In genomic region chr14:51604078-51604477, GRCh38 we compare ENCODE assay signal across 17 cellular contexts. TPM values are rescaled to one million over a fixed set of nuclear protein-coding genes. Genes with fewer than 3 reads are reported as not detected.
A peak's percentile ranks its signal among the peaks of the same experiment; 100 is the strongest.
DNase-seq lines count a peak whose midpoint lies in the region; ATAC-seq and TF ChIP-seq lines count a peak whose summit lies in the region.
"Had no signal": no experiment of that assay in that cellular context is flagged by ENCODE, and none has a peak within 500 bp of the region (broad histone marks: within the 10 kb centered on the region; RNA-seq: fewer than 3 reads in every experiment).

No MANE protein-coding gene starts in this region.

- H3K27me3 Mint-ChIP-seq in osteocyte (ENCODE audit: unreplicated experiment): no peaks in the 10 kb centered on the region

- H3K4me3 Mint-ChIP-seq in osteocyte (ENCODE audit: unreplicated experiment): no peak overlapping the region
- H3K4me3 Mint-ChIP-seq: CD4-positive, alpha-beta memory T cell; naive thymus-derived CD4-positive, alpha-beta T cell; stimulated activated memory B cell treated with anti-CD40 and anti-IgM and Interleukin-4, amounts not matched to agents 10 μg/mL and 1 μg/mL and 100 μg/mL, for 72 hours had no signal

- H3K27ac Mint-ChIP-seq in osteocyte (ENCODE audit: unreplicated experiment): peak overlapping the region; percentile 75
- H3K27ac Mint-ChIP-seq: CD4-positive, alpha-beta memory T cell; naive thymus-derived CD4-positive, alpha-beta T cell; stimulated activated memory B cell treated with anti-CD40 and anti-IgM and Interleukin-4, amounts not matched to agents 10 μg/mL and 1 μg/mL and 100 μg/mL, for 72 hours had no signal

- no peak for ATAC-seq in GM18907 (IDR thresholded peaks at IDR 0.05; ENCODE audit: unreplicated experiment)
- ATAC-seq: naive thymus-derived CD4-positive, alpha-beta T cell; stimulated activated memory B cell treated with anti-CD40 and anti-IgM and Interleukin-4, amounts not matched to agents 10 μg/mL and 1 μg/mL and 100 μg/mL, for 72 hours had no signal

- H3K4me1 Mint-ChIP-seq in osteocyte (ENCODE audit: unreplicated experiment): peaks cover 49% of the 10 kb centered on the region
- H3K4me1 Mint-ChIP-seq: CD4-positive, alpha-beta memory T cell; naive thymus-derived CD4-positive, alpha-beta T cell; stimulated activated memory B cell treated with anti-CD40 and anti-IgM and Interleukin-4, amounts not matched to agents 10 μg/mL and 1 μg/mL and 100 μg/mL, for 72 hours had no signal

- no peaks in the 10 kb centered on the region for H3K9me3 Mint-ChIP-seq in osteocyte (ENCODE audit: unreplicated experiment)
- H3K9me3 Mint-ChIP-seq: naive thymus-derived CD4-positive, alpha-beta T cell; stimulated activated memory B cell treated with anti-CD40 and anti-IgM and Interleukin-4, amounts not matched to agents 10 μg/mL and 1 μg/mL and 100 μg/mL, for 72 hours had no signal

- DNase-seq in Daoy (ENCODE audit: low read depth) (peak; percentile 32), NCI-H226 (peak; percentile 97), fibroblast of gingiva (ENCODE audit: low read depth) (peak; percentile 83), osteocyte (ENCODE audit: extremely low spot score, unreplicated experiment) (no peak), NCI-H345 treated with DMSO at 0.1 percent for 48 hours (lab: John Stamatoyannopoulos, UW; ENCODE audit: unreplicated experiment) (no peak), T1000 (lab: John Stamatoyannopoulos, UW) (no peak), globus pallidus (ENCODE audit: low spot score) (no peak)
- DNase-seq: CD4-positive, alpha-beta memory T cell; effector memory CD4-positive, alpha-beta T cell; naive thymus-derived CD4-positive, alpha-beta T cell; NCI-H1694; NCI-H524; right cardiac atrium; RPMI8226; T-helper 9 cell had no signal

- TF ChIP-seq CTCF in osteocyte (IDR thresholded peaks at IDR 0.05): no peak

- H3K36me3 Mint-ChIP-seq in osteocyte (ENCODE audit: unreplicated experiment): no peaks in the 10 kb centered on the region
- H3K36me3 Mint-ChIP-seq: CD4-positive, alpha-beta memory T cell; naive thymus-derived CD4-positive, alpha-beta T cell; stimulated activated memory B cell treated with anti-CD40 and anti-IgM and Interleukin-4, amounts not matched to agents 10 μg/mL and 1 μg/mL and 100 μg/mL, for 72 hours had no signal

RNA-seq across cellular contexts. Expression of gene FRMD6, which starts 47.6 kb away (rescaled TPM):
- 185 and 203 TPM in 2 replicates for total RNA-seq in Daoy (2014; rRNA removed; shearing (Covaris generic))
- 124 and 129 TPM in 2 replicates for total RNA-seq in osteocyte

Comparison
In these comparisons a context has a peak if more than half of its experiments do, and no peak if none do; other contexts are left out.
1. DNase-seq: peak in Daoy (single experiment), NCI-H226 (single experiment) and fibroblast of gingiva (single experiment); none in osteocyte (single experiment), NCI-H345 treated with DMSO at 0.1 percent for 48 hours (single experiment), T1000 (single experiment) and globus pallidus (single experiment).